In genomic region chr18:27581261-27581904, GRCh38 we compare ENCODE assay signal across 30 cellular contexts.
"Had no signal": no experiment of that assay in that cellular context is flagged by ENCODE, and none has a peak within 500 bp of the region (broad histone marks: within the 10 kb centered on the region; RNA-seq: fewer than 3 reads in every experiment).

No MANE protein-coding gene starts in this region.

- H3K27ac Mint-ChIP-seq: activated CD4-positive, alpha-beta memory T cell treated with anti-CD3 and anti-CD28 coated beads for 36 hours; activated CD4-positive, alpha-beta T cell treated with anti-CD3 and anti-CD28 coated beads for 36 hours; activated CD4-positive, alpha-beta T cell treated with anti-CD3 and anti-CD28 coated beads, Interleukin-2, amount 10 ng/mL, durations not matched to agents 24 days and 14 days; activated naive CD4-positive, alpha-beta T cell treated with anti-CD3 and anti-CD28 coated beads, Interleukin-2, amount 10 ng/mL, durations not matched to agents 7 days and 5 days; activated naive CD4-positive, alpha-beta T cell treated with anti-CD3 and anti-CD28 coated beads, Interleukin-2, amount 50 U/mL, for 72 hours; activated naive CD8-positive, alpha-beta T cell treated with anti-CD3 and anti-CD28 coated beads, Interleukin-2, amount 10 ng/mL, durations not matched to agents 7 days and 5 days; activated T-cell treated with anti-CD3 and anti-CD28 coated beads, Interleukin-2, amount 50 U/mL, for 24 hours; activated T-cell treated with anti-CD3 and anti-CD28 coated beads, Interleukin-2, amount 50 U/mL, for 72 hours had no signal

- H3K36me3 Mint-ChIP-seq: activated CD4-positive, alpha-beta memory T cell treated with anti-CD3 and anti-CD28 coated beads for 36 hours; activated naive CD4-positive, alpha-beta T cell treated with anti-CD3 and anti-CD28 coated beads, Interleukin-2, amount 10 ng/mL, durations not matched to agents 7 days and 5 days; activated naive CD4-positive, alpha-beta T cell treated with anti-CD3 and anti-CD28 coated beads, Interleukin-2, amount 50 U/mL, for 72 hours; activated naive CD8-positive, alpha-beta T cell treated with anti-CD3 and anti-CD28 coated beads, Interleukin-2, amount 10 ng/mL, durations not matched to agents 7 days and 5 days had no signal

- H3K4me1 Mint-ChIP-seq: activated CD4-positive, alpha-beta T cell treated with anti-CD3 and anti-CD28 coated beads for 36 hours; activated CD4-positive, alpha-beta T cell treated with anti-CD3 and anti-CD28 coated beads, Interleukin-2, amount 10 ng/mL, durations not matched to agents 24 days and 14 days; activated naive CD4-positive, alpha-beta T cell treated with anti-CD3 and anti-CD28 coated beads, Interleukin-2, amount 10 ng/mL, durations not matched to agents 7 days and 5 days; activated naive CD8-positive, alpha-beta T cell treated with anti-CD3 and anti-CD28 coated beads, Interleukin-2, amount 10 ng/mL, durations not matched to agents 7 days and 5 days had no signal

- H3K9me3 Mint-ChIP-seq: activated CD4-positive, alpha-beta T cell treated with anti-CD3 and anti-CD28 coated beads, Interleukin-2, amount 10 ng/mL, durations not matched to agents 24 days and 14 days had no signal

- H3K9me3 ChIP-seq: body of pancreas, colonic mucosa had no signal

- H3K4me3 Mint-ChIP-seq: activated CD4-positive, alpha-beta memory T cell treated with anti-CD3 and anti-CD28 coated beads for 36 hours; activated CD4-positive, alpha-beta T cell treated with anti-CD3 and anti-CD28 coated beads for 36 hours; activated CD4-positive, alpha-beta T cell treated with anti-CD3 and anti-CD28 coated beads, Interleukin-2, amount 10 ng/mL, durations not matched to agents 24 days and 14 days; activated naive CD4-positive, alpha-beta T cell treated with anti-CD3 and anti-CD28 coated beads, Interleukin-2, amount 10 ng/mL, durations not matched to agents 7 days and 5 days; activated naive CD8-positive, alpha-beta T cell treated with anti-CD3 and anti-CD28 coated beads, Interleukin-2, amount 10 ng/mL, durations not matched to agents 7 days and 5 days; activated T-cell treated with anti-CD3 and anti-CD28 coated beads, Interleukin-2, amount 50 U/mL, for 24 hours; activated T-cell treated with anti-CD3 and anti-CD28 coated beads, Interleukin-2, amount 50 U/mL, for 72 hours had no signal

- H3K4me3 ChIP-seq: body of pancreas, colonic mucosa, esophagus squamous epithelium, gastrocnemius medialis, heart left ventricle had no signal

- H3K27me3 Mint-ChIP-seq: activated CD4-positive, alpha-beta memory T cell treated with anti-CD3 and anti-CD28 coated beads for 36 hours; activated CD4-positive, alpha-beta T cell treated with anti-CD3 and anti-CD28 coated beads for 36 hours; activated CD4-positive, alpha-beta T cell treated with anti-CD3 and anti-CD28 coated beads, Interleukin-2, amount 10 ng/mL, durations not matched to agents 24 days and 14 days; activated naive CD4-positive, alpha-beta T cell treated with anti-CD3 and anti-CD28 coated beads, Interleukin-2, amount 10 ng/mL, durations not matched to agents 7 days and 5 days; activated naive CD8-positive, alpha-beta T cell treated with anti-CD3 and anti-CD28 coated beads, Interleukin-2, amount 10 ng/mL, durations not matched to agents 7 days and 5 days; activated T-cell treated with anti-CD3 and anti-CD28 coated beads, Interleukin-2, amount 50 U/mL, for 24 hours had no signal

- DNase-seq: activated CD4-positive, alpha-beta memory T cell treated with anti-CD3 and anti-CD28 coated beads for 36 hours; activated CD4-positive, alpha-beta T cell treated with anti-CD3 and anti-CD28 coated beads for 36 hours; activated CD4-positive, alpha-beta T cell treated with anti-CD3 and anti-CD28 coated beads, Interleukin-2, amount 10 ng/mL, durations not matched to agents 24 days and 14 days; activated CD4-positive, CD25-positive, alpha-beta regulatory T cell; activated CD4-positive, CD25-positive, alpha-beta regulatory T cell treated with anti-CD3 and anti-CD28 coated beads, Interleukin-2, amount 50 U/mL, for 72 hours; activated CD8-positive, alpha-beta memory T cell treated with anti-CD3 and anti-CD28 coated beads, Interleukin-2, amount 50 U/mL, for 48 hours; activated gamma-delta T cell; activated naive CD4-positive, alpha-beta T cell; activated naive CD4-positive, alpha-beta T cell treated with anti-CD3 and anti-CD28 coated beads, Interleukin-2, amount 10 ng/mL, durations not matched to agents 7 days and 5 days; activated naive CD8-positive, alpha-beta T cell treated with anti-CD3 and anti-CD28 coated beads, Interleukin-2, amount 10 ng/mL, durations not matched to agents 7 days and 5 days; activated T-cell treated with anti-CD3 and anti-CD28 coated beads for 4 hours; activated T-cell treated with anti-CD3 and anti-CD28 coated beads, Interleukin-2, amount 50 U/mL, for 24 hours; activated T-cell treated with anti-CD3 and anti-CD28 coated beads, Interleukin-2, amount 50 U/mL, for 72 hours; amniotic stem cell; anterior cingulate cortex; body of pancreas; caudate nucleus; colonic mucosa; effector CD8-positive, alpha-beta T cell; esophagus squamous epithelium; foreskin fibroblast; gastrocnemius medialis; glutamatergic neuron; heart left ventricle; hypothalamus; T-helper 2 cell had no signal

- ATAC-seq: activated CD4-positive, alpha-beta T cell treated with anti-CD3 and anti-CD28 coated beads for 36 hours; activated naive CD4-positive, alpha-beta T cell treated with anti-CD3 and anti-CD28 coated beads, Interleukin-2, amount 50 U/mL, for 72 hours; activated T-cell treated with anti-CD3 and anti-CD28 coated beads, Interleukin-2, amount 50 U/mL, for 72 hours; body of pancreas; gastrocnemius medialis; heart left ventricle had no signal

- H3K36me3 ChIP-seq: colonic mucosa, esophagus squamous epithelium, gastrocnemius medialis, heart left ventricle had no signal

- H3K27me3 ChIP-seq: body of pancreas, colonic mucosa, esophagus squamous epithelium, gastrocnemius medialis, heart left ventricle had no signal

- FAIRE-seq: endometrium, endothelial cell of umbilical vein had no signal

- H3K4me1 ChIP-seq: colonic mucosa, esophagus squamous epithelium, heart left ventricle had no signal

- H3K27ac ChIP-seq: body of pancreas, colonic mucosa, epithelial cell of prostate, esophagus squamous epithelium, gastrocnemius medialis, heart left ventricle had no signal
